ENCODE assay signal across 9 cellular contexts in genomic region chr7:138979988-138980574, GRCh38. TPM values are rescaled to one million over a fixed set of nuclear protein-coding genes. Genes with fewer than 3 reads are reported as not detected.
A peak's percentile ranks its signal among the peaks of the same experiment; 100 is the strongest.
DNase-seq lines count a peak whose midpoint lies in the region; ATAC-seq, FAIRE-seq and TF ChIP-seq lines count a peak whose summit lies in the region.
"Had no signal": no experiment of that assay in that cellular context is flagged by ENCODE, and none has a peak within 500 bp of the region (broad histone marks: within the 10 kb centered on the region; RNA-seq: fewer than 3 reads in every experiment).

No MANE protein-coding gene starts in this region.

- peaks cover 36 to 37% of the 10 kb centered on the region in 2 donors for H3K27me3 Mint-ChIP-seq in CD4-positive, alpha-beta memory T cell
- H3K27me3 Mint-ChIP-seq in neural crest cell (ENCODE audit: low read depth) = no peaks in the 10 kb centered on the region

- no peak overlapping the region for H3K27ac ChIP-seq in CD4-positive, alpha-beta memory T cell (ENCODE audit: low read depth, low read length)
- H3K27ac ChIP-seq in dorsolateral prefrontal cortex = peak overlapping the region in 30 of 59 donors; percentile 24 to 90 (median 65)
- H3K27ac ChIP-seq: neutrophil had no signal

- peak in 1 of 5 donors; percentile 1 for DNase-seq in CD4-positive, alpha-beta memory T cell
- DNase-seq in MG63 (no peak), dorsolateral prefrontal cortex (no peak), neural crest cell (ENCODE audit: low read depth, low spot score) (no peak), frontal cortex (ENCODE audit: low spot score in 2 of 2) (no peak)
- DNase-seq in activated CD4-positive, alpha-beta T cell treated with anti-CD3 and anti-CD28 coated beads, Interleukin-2, amount 50 U/mL, for 1 hour = no peak
- no peak for DNase-seq in stimulated activated CD8-positive, alpha-beta memory T cell treated with anti-CD3 and anti-CD28 coated beads, Interleukin-4, amount 100 ng/mL, for 48 hours

- peaks cover 0 to 1% of the 10 kb centered on the region in 2 donors for H3K36me3 Mint-ChIP-seq in CD4-positive, alpha-beta memory T cell
- no peaks in the 10 kb centered on the region for H3K36me3 Mint-ChIP-seq in neural crest cell (ENCODE audit: low read depth)

- H3K36me3 ChIP-seq in CD4-positive, alpha-beta memory T cell (ENCODE audit: insufficient read depth, low read length) = no peaks in the 10 kb centered on the region
- H3K36me3 ChIP-seq in MG63 = no peaks in the 10 kb centered on the region
- H3K36me3 ChIP-seq: neutrophil had no signal

- intact Hi-C loops in CD4-positive, alpha-beta memory T cell (cut with micrococcal nuclease) = loop anchor here (2.0 to 5.0 kb wide), 2 partner anchors 77 to 228 kb away; no protein-coding TSS in a partner anchor
- intact Hi-C loops in dorsolateral prefrontal cortex (cut with DNase I) = loop anchor here in 1 of 2 donors (5.0 kb wide), 1 partner anchor 98 kb away; no protein-coding TSS in a partner anchor

- H3K9me3 ChIP-seq in CD4-positive, alpha-beta memory T cell (ENCODE audit: control insufficient read depth in 1 of 2, low read length in 2 of 2) = no peaks in the 10 kb centered on the region
- H3K9me3 ChIP-seq in MG63 = no peaks in the 10 kb centered on the region
- H3K9me3 ChIP-seq: neutrophil had no signal

- H3K4me3 Mint-ChIP-seq in CD4-positive, alpha-beta memory T cell = peak overlapping the region; percentile 86 to 90 (median 89)
- H3K4me3 Mint-ChIP-seq in neural crest cell = peak overlapping the region; percentile 99

- H3K4me1 Mint-ChIP-seq in CD4-positive, alpha-beta memory T cell = peaks cover 9 to 26% (median 12%) of the 10 kb centered on the region in 4 donors
- H3K4me1 Mint-ChIP-seq in neural crest cell = peaks cover 45% of the 10 kb centered on the region

- peaks cover 6% of the 10 kb centered on the region for H3K4me1 ChIP-seq in CD4-positive, alpha-beta memory T cell (ENCODE audit: insufficient read depth, low read length)

- TF ChIP-seq CTCF in dorsolateral prefrontal cortex (IDR thresholded peaks at IDR 0.05 in 54 of 56, conservative IDR thresholded peaks at IDR 0.05 in 2 of 56; ENCODE audit: low read depth in 1 of 56, partially characterized antibody in 56 of 56) (no peak), neural crest cell (conservative IDR thresholded peaks at IDR 0.05) (no peak)

- H3K9me3 Mint-ChIP-seq in CD4-positive, alpha-beta memory T cell = no peaks in the 10 kb centered on the region
- no peaks in the 10 kb centered on the region for H3K9me3 Mint-ChIP-seq in neural crest cell

- POLR2A ChIA-PET in CD4-positive, alpha-beta memory T cell (lab: Charles Lee; ENCODE audit: partially characterized antibody) = interaction anchor here (3.9 kb wide), 1 partner anchor 94 kb away, joined by 17 read pairs; no protein-coding TSS in a partner anchor

- FAIRE-seq in frontal cortex (lab: Jason Lieb, UNC) = no peak

- H3K27ac Mint-ChIP-seq in CD4-positive, alpha-beta memory T cell = peak overlapping the region in 1 of 7 donors; percentile 30
- peak overlapping the region; percentile 93 for H3K27ac Mint-ChIP-seq in neural crest cell (ENCODE audit: unreplicated experiment)

- no peak overlapping the region for H3K4me3 ChIP-seq in CD4-positive, alpha-beta memory T cell (ENCODE audit: low read length in 2 of 2)
- H3K4me3 ChIP-seq in MG63 (peak overlapping the region; percentile 56), dorsolateral prefrontal cortex (peak overlapping the region; percentile 33 to 80 (median 67))

- CTCF ChIA-PET in CD4-positive, alpha-beta memory T cell (lab: Charles Lee; ENCODE audit: partially characterized antibody) = interaction anchor here (1.0 to 5.2 kb wide), 2 partner anchors 77 to 95 kb away, joined by 3 to 42 read pairs; no protein-coding TSS in a partner anchor

- peaks cover 22% of the 10 kb centered on the region for H3K27me3 ChIP-seq in CD4-positive, alpha-beta memory T cell (ENCODE audit: insufficient read depth, low read length)
- H3K27me3 ChIP-seq in MG63 (no peaks in the 10 kb centered on the region), dorsolateral prefrontal cortex (peaks cover 0 to 18% (median 0%) of the 10 kb centered on the region in 45 donors)

- ATAC-seq in HG03439 (IDR thresholded peaks at IDR 0.05; ENCODE audit: unreplicated experiment) = no peak

RNA-seq across cellular contexts. Expression of gene KIAA1549, which starts 1.1 kb away (rescaled TPM):
- total RNA-seq in CD4-positive, alpha-beta memory T cell = under 1 TPM; 0.06 to 0.11 TPM
- under 1 TPM in 1 of 2 donors, not detected in 1; 0.02 TPM for polyA plus RNA-seq in CD4-positive, alpha-beta memory T cell
- total RNA-seq in MG63 (2014; rRNA removed; shearing (Covaris generic); ENCODE audit: low replicate concordance) = 0.57 and 1.1 TPM in 2 replicates
- total RNA-seq in dorsolateral prefrontal cortex = 10 to 100 TPM in 119 of 120 experiments, 1 to 10 TPM in 1; 7.1 to 36.5 (median 21.1) TPM
- 33.2 and 34.8 TPM in 2 replicates for total RNA-seq in neural crest cell
- total RNA-seq in frontal cortex = 21.6 TPM

RNA-seq across cellular contexts. Expression of gene ZC3HAV1L, which starts 55.8 kb away (rescaled TPM):
- 1 to 10 TPM; 3.8 to 4.6 TPM for total RNA-seq in CD4-positive, alpha-beta memory T cell
- under 1 TPM in 1 of 2 donors, not detected in 1; 0.37 TPM for polyA plus RNA-seq in CD4-positive, alpha-beta memory T cell
- total RNA-seq in MG63 (2014; rRNA removed; shearing (Covaris generic); ENCODE audit: low replicate concordance) = 3.5 and 4.3 TPM in 2 replicates
- 1 to 10 TPM; 1.5 to 6.0 (median 3.0) TPM for total RNA-seq in dorsolateral prefrontal cortex
- total RNA-seq in neural crest cell = 0.16 and 0.44 TPM in 2 replicates
- total RNA-seq in frontal cortex = 5.7 TPM

Comparison
In these comparisons a context has a peak if more than half of its experiments do, and no peak if none do; other contexts are left out.
1. H3K4me3 ChIP-seq: peak in MG63 (single experiment) and dorsolateral prefrontal cortex (59 of 59); none in CD4-positive, alpha-beta memory T cell (0 of 2).